In the genomic region with DNA sequence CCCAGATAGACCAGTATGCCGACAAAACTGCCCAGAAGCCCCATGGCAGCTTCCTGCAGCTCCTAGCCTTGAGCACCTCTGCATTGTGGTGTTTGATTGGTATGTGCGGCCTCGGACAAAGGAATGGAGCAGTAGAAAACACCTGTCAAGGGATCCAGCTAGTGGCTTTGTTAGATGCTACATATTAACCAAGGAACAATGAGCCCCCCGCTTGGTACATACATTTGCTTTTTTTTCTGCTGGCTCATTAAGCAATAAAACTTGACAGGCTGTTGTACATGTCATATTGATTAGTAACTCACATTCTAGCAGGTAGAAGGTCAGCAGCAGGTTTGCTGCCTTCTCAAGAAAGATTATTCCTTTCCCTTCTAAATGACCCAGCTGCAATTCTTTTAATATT, we compare ENCODE assay signal across 18 cellular contexts. TPM values are rescaled to one million over a fixed set of nuclear protein-coding genes. Genes with fewer than 3 reads are reported as not detected.
"Had no signal": no experiment of that assay in that cellular context is flagged by ENCODE, and none has a peak within 500 bp of the region (broad histone marks: within the 10 kb centered on the region; RNA-seq: fewer than 3 reads in every experiment).

No MANE protein-coding gene starts in this region.

- DNase-seq: activated CD8-positive, alpha-beta memory T cell treated with anti-CD3 and anti-CD28 coated beads, Interleukin-2, amount 50 U/mL, for 4 hours; activated CD8-positive, alpha-beta T cell treated with anti-CD3 and anti-CD28 coated beads for 36 hours; activated naive CD4-positive, alpha-beta T cell treated with Interleukin-2 at 50 U/mL for 16 hours; activated naive CD8-positive, alpha-beta T cell treated with anti-CD3 and anti-CD28 coated beads, Interleukin-2, amount 50 U/mL, for 24 hours; dorsolateral prefrontal cortex; glutamatergic neuron; immature natural killer cell; left ventricle myocardium inferior; mesenchymal stem cell; ovary; uterus had no signal

- H3K27ac ChIP-seq: ascending aorta, dorsolateral prefrontal cortex, esophagus muscularis mucosa, left ventricle myocardium inferior, neural progenitor cell, ovary, uterus had no signal

- H3K9me3 Mint-ChIP-seq: activated CD8-positive, alpha-beta T cell treated with anti-CD3 and anti-CD28 coated beads for 36 hours; activated naive CD8-positive, alpha-beta T cell treated with anti-CD3 and anti-CD28 coated beads, Interleukin-2, amount 50 U/mL, for 24 hours had no signal

- H3K27me3 ChIP-seq: ascending aorta, neural progenitor cell, ovary, uterus had no signal

- H3K4me2 ChIP-seq: neural progenitor cell had no signal

- H3K4me1 Mint-ChIP-seq: activated naive CD8-positive, alpha-beta T cell treated with anti-CD3 and anti-CD28 coated beads, Interleukin-2, amount 50 U/mL, for 24 hours; immature natural killer cell had no signal

- H3K4me3 ChIP-seq: ascending aorta, dorsolateral prefrontal cortex, esophagus muscularis mucosa, left ventricle myocardium inferior, neural progenitor cell, ovary, uterus had no signal

- H3K27ac Mint-ChIP-seq: activated CD8-positive, alpha-beta T cell treated with anti-CD3 and anti-CD28 coated beads for 36 hours; activated naive CD8-positive, alpha-beta T cell treated with anti-CD3 and anti-CD28 coated beads, Interleukin-2, amount 50 U/mL, for 24 hours; immature natural killer cell; neural progenitor cell had no signal

- H3K4me1 ChIP-seq: ascending aorta, esophagus muscularis mucosa, left ventricle myocardium inferior, uterus had no signal

- H3K36me3 Mint-ChIP-seq: immature natural killer cell, neural progenitor cell had no signal

- ATAC-seq: activated CD8-positive, alpha-beta T cell treated with anti-CD3 and anti-CD28 coated beads for 36 hours; activated naive CD8-positive, alpha-beta T cell treated with anti-CD3 and anti-CD28 coated beads, Interleukin-2, amount 50 U/mL, for 24 hours had no signal

- H2AFZ ChIP-seq: neural progenitor cell had no signal

- H3K36me3 ChIP-seq: ascending aorta, esophagus muscularis mucosa, left ventricle myocardium inferior, neural progenitor cell, ovary, uterus had no signal

- H3K4me3 Mint-ChIP-seq: activated CD8-positive, alpha-beta T cell treated with anti-CD3 and anti-CD28 coated beads for 36 hours; activated naive CD8-positive, alpha-beta T cell treated with anti-CD3 and anti-CD28 coated beads, Interleukin-2, amount 50 U/mL, for 24 hours; immature natural killer cell; neural progenitor cell had no signal

- H3K9ac ChIP-seq: neural progenitor cell had no signal

- H3K9me3 ChIP-seq: ascending aorta, ovary, uterus had no signal

RNA-seq across cellular contexts. Expression of a gene that starts 0.9 kb away (rescaled TPM):
- total RNA-seq: activated CD8-positive, alpha-beta T cell treated with anti-CD3 and anti-CD28 coated beads for 36 hours; ascending aorta; bronchial epithelial cell; chondrocyte; dorsolateral prefrontal cortex; esophagus muscularis mucosa; fibroblast of villous mesenchyme; left ventricle myocardium inferior; ovary; skeletal muscle tissue; uterus had no signal
- polyA plus RNA-seq: immature natural killer cell, ovary had no signal
